ENCODE assay signal across 9 cellular contexts in genomic region chr13:114130708-114131580, GRCh38. TPM values are rescaled to one million over a fixed set of nuclear protein-coding genes. Genes with fewer than 3 reads are reported as not detected.
DNase-seq lines count a peak whose midpoint lies in the region; ATAC-seq and TF ChIP-seq lines count a peak whose summit lies in the region.
"Had no signal": no experiment of that assay in that cellular context is flagged by ENCODE, and none has a peak within 500 bp of the region (broad histone marks: within the 10 kb centered on the region; RNA-seq: fewer than 3 reads in every experiment).

No MANE protein-coding gene starts in this region.

- peaks cover 13% of the 10 kb centered on the region for H3K36me3 Mint-ChIP-seq in activated naive CD8-positive, alpha-beta T cell treated with anti-CD3 and anti-CD28 coated beads, Interleukin-2, amount 10 ng/mL, durations not matched to agents 7 days and 5 days

- peaks cover 6% of the 10 kb centered on the region for H3K27me3 Mint-ChIP-seq in activated naive CD8-positive, alpha-beta T cell treated with anti-CD3 and anti-CD28 coated beads, Interleukin-2, amount 10 ng/mL, durations not matched to agents 7 days and 5 days

- TF ChIP-seq EP300 in ovary (IDR thresholded peaks at IDR 0.05) = no peak

- peaks cover 59% of the 10 kb centered on the region for H3K4me1 Mint-ChIP-seq in activated naive CD8-positive, alpha-beta T cell treated with anti-CD3 and anti-CD28 coated beads, Interleukin-2, amount 10 ng/mL, durations not matched to agents 7 days and 5 days

- POLR2A ChIA-PET in RWPE1 (lab: Yijun Ruan, JAX; ENCODE audit: low non-redundant PET) = no interaction called here
- POLR2A ChIA-PET in activated naive CD8-positive, alpha-beta T cell treated with anti-CD3 and anti-CD28 coated beads, Interleukin-2, amount 10 ng/mL, durations not matched to agents 7 days and 5 days (lab: Charles Lee) = interaction anchor here (1.0 to 4.7 kb wide), 8 partner anchors 9 to 66 kb away, joined by 3 to 38 read pairs (median 14); no protein-coding TSS in a partner anchor

- 8 to 9% (median 9%) methylated on average over 34 to 35 of the region's 35 CpGs for WGBS in ovary, 3 donors

- peaks cover 7% of the 10 kb centered on the region for H3K4me1 ChIP-seq in ovary (ENCODE audit: insufficient read depth)

- ATAC-seq in HG03342 (IDR thresholded peaks at IDR 0.05; ENCODE audit: unreplicated experiment) = peak; percentile 22
- peak; percentile 41 for ATAC-seq in activated naive CD8-positive, alpha-beta T cell treated with anti-CD3 and anti-CD28 coated beads, Interleukin-2, amount 10 ng/mL, durations not matched to agents 7 days and 5 days (ENCODE audit: low read depth)
- no peak for ATAC-seq in GM21737 (IDR thresholded peaks at IDR 0.05; ENCODE audit: unreplicated experiment)

- H3K4me3 Mint-ChIP-seq in activated naive CD8-positive, alpha-beta T cell treated with anti-CD3 and anti-CD28 coated beads, Interleukin-2, amount 10 ng/mL, durations not matched to agents 7 days and 5 days = peak overlapping the region; percentile 98

- H3K27me3 ChIP-seq in ovary = no peaks in the 10 kb centered on the region

- TF ChIP-seq CTCF in RWPE1 (conservative IDR thresholded peaks at IDR 0.05; ENCODE audit: low read depth) (no peak), ovary (IDR thresholded peaks at IDR 0.05) (no peak)

- CTCF ChIA-PET in RWPE1 (lab: Yijun Ruan, JAX) = interaction anchor here (0.6 to 0.7 kb wide), 4 partner anchors 31 to 314 kb away, joined by 3 to 8 read pairs (median 3); no protein-coding TSS in a partner anchor

- peak overlapping the region; percentile 87 for H3K27ac ChIP-seq in RWPE1
- peak overlapping the region in 1 of 2 donors; percentile 1 for H3K27ac ChIP-seq in ovary

- H3K9me3 ChIP-seq in ovary = no peaks in the 10 kb centered on the region

- H3K9me3 Mint-ChIP-seq in activated naive CD8-positive, alpha-beta T cell treated with anti-CD3 and anti-CD28 coated beads, Interleukin-2, amount 10 ng/mL, durations not matched to agents 7 days and 5 days = peaks cover 2% of the 10 kb centered on the region

- TF ChIP-seq POLR2A in ovary (IDR thresholded peaks at IDR 0.05) = no peak

- intact Hi-C loops in head of caudate nucleus (cut with DNase I) = loop anchor here (5.0 to 10.0 kb wide), 2 partner anchors 64 to 96 kb away; no protein-coding TSS in a partner anchor
- intact Hi-C loops in ovary (cut with DNase I) = loop anchor here in 3 of 4 donors (5.0 to 10.0 kb wide), 3 partner anchors 64 to 76 kb away; no protein-coding TSS in a partner anchor

- DNase-seq in DMS79 (lab: John Stamatoyannopoulos, UW) (peak; percentile 92), RWPE1 (ENCODE audit: low spot score) (peak; percentile 71), head of caudate nucleus (peak in 32 of 42 donors; percentile 35 to 78 (median 54)), ovary (no peak), HuH-7 (ENCODE audit: low spot score) (no peak)
- DNase-seq in activated naive CD8-positive, alpha-beta T cell treated with anti-CD3 and anti-CD28 coated beads, Interleukin-2, amount 10 ng/mL, durations not matched to agents 7 days and 5 days = peak; percentile 71

- peak overlapping the region; percentile 83 for H3K27ac Mint-ChIP-seq in activated naive CD8-positive, alpha-beta T cell treated with anti-CD3 and anti-CD28 coated beads, Interleukin-2, amount 10 ng/mL, durations not matched to agents 7 days and 5 days

- peak overlapping the region; percentile 77 for H3K4me3 ChIP-seq in ovary

- no peaks in the 10 kb centered on the region for H3K36me3 ChIP-seq in ovary

RNA-seq across cellular contexts. Expression of gene RASA3, which starts 1.5 kb away (rescaled TPM):
- 10 to 100 TPM; 65.6 to 73.9 TPM for total RNA-seq in activated naive CD8-positive, alpha-beta T cell treated with anti-CD3 and anti-CD28 coated beads, Interleukin-2, amount 10 ng/mL, durations not matched to agents 7 days and 5 days
- 10 to 100 TPM in 3 of 7 donors, 1 to 10 TPM in 4; 5.4 to 16.9 (median 9.4) TPM for total RNA-seq in ovary
- 1 to 10 TPM; 6.8 to 9.8 TPM for polyA plus RNA-seq in ovary

RNA-seq across cellular contexts. Expression of gene CFAP97D2, which starts 48.1 kb away (rescaled TPM):
- under 1 TPM in 1 of 2 experiments, not detected in 1; 0.22 TPM for total RNA-seq in activated naive CD8-positive, alpha-beta T cell treated with anti-CD3 and anti-CD28 coated beads, Interleukin-2, amount 10 ng/mL, durations not matched to agents 7 days and 5 days
- total RNA-seq in ovary = 1 to 10 TPM in 2 of 7 donors, under 1 TPM in 1, not detected in 4; 0.28 to 5.2 (median 3.1) TPM
- polyA plus RNA-seq in ovary = not detected
- total RNA-seq: activated CD8-positive, alpha-beta memory T cell treated with anti-CD3 and anti-CD28 coated beads for 36 hours had no signal

Comparison
In these comparisons a context has a peak if more than half of its experiments do, and no peak if none do; other contexts are left out.
1. DNase-seq: peak in DMS79 (single experiment), RWPE1 (single experiment), activated naive CD8-positive, alpha-beta T cell treated with anti-CD3 and anti-CD28 coated beads, Interleukin-2, amount 10 ng/mL, durations not matched to agents 7 days and 5 days (single experiment) and head of caudate nucleus (32 of 42); none in ovary (0 of 5) and HuH-7 (single experiment).